ENCODE assay signal across 8 cellular contexts in the genomic region with DNA sequence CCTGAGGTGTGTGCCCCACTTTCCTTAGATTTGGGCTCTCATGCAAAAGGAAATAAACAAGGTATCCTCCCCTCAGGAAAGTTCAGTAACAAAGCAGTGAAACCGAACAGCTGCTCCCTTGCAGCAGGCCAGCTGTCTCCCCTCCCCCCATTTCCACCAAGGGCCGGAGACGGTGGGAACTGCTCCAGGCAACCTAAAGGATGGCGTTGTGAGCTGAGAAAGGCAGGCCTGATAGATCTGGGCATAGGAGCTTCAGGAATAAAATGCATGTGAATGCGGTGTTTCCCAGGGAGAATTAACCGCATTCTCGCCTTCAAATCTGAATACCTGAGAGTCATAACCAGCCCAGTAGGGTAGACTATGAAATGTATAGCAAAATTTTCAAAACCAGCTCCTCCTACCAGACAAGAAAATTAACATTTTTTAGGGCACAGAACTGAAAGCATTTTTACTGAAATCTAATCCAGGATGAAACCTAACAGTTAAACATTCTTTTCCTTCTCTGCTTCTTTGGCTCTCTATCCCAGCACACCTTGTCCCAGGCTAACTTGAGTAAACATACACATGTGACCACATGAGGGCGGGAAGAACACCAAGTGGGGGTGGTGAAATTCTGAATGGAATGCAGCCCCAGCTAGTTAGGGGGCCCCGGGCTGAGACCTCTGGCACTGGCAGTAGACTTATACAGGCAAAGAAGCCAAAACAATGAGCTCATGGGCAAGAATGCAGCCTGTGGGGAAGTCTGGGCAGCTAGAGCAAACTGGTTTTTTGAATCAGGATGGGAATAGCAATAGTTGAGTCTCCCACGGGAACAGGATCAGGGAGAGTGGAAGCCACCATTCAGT. TPM values are rescaled to one million over a fixed set of nuclear protein-coding genes. Genes with fewer than 3 reads are reported as not detected.
DNase-seq lines count a peak whose midpoint lies in the region; ATAC-seq and TF ChIP-seq lines count a peak whose summit lies in the region.

No MANE protein-coding gene starts in this region.

- ATAC-seq in GM19023 (IDR thresholded peaks at IDR 0.05; ENCODE audit: unreplicated experiment), result peak; percentile 22
- ATAC-seq in T-helper 17 cell, result peak; percentile 18
- ATAC-seq in left colon, result peak; percentile 58

- H3K27me3 ChIP-seq in BE2C, result no peaks in the 10 kb centered on the region
- H3K27me3 ChIP-seq in colonic mucosa, result no peaks in the 10 kb centered on the region

- peak overlapping the region; percentile 98 for H3K27ac ChIP-seq in colonic mucosa

- peak overlapping the region; percentile 94 for H3K4me3 Mint-ChIP-seq in T-helper 17 cell

- H3K36me3 Mint-ChIP-seq in T-helper 17 cell (ENCODE audit: low read depth), result peaks cover 7% of the 10 kb centered on the region

- no peak; the same call in 1 of the 2 replicates for TF ChIP-seq CTCF in BE2C (IDR thresholded peaks at IDR 0.05; ENCODE audit: low read depth, low read length)
- TF ChIP-seq CTCF in colonic mucosa (IDR thresholded peaks at IDR 0.05), result no peak

- DNase-seq in BE2C, result peak; percentile 85
- peak; percentile 28 for DNase-seq in KBM-7
- no peak for DNase-seq in T-helper 17 cell
- peak; percentile 83 for DNase-seq in colonic mucosa
- peak; percentile 78 to 90 for DNase-seq in left colon
- DNase-seq in stimulated activated CD4-positive, alpha-beta T cell treated with anti-CD3 and anti-CD28 coated beads, Interleukin-4, amount 100 ng/mL, for 1 hour, result peak; percentile 52
- no peak for DNase-seq in GM19240 (ENCODE audit: insufficient read length, low spot score)

- peaks cover 13% of the 10 kb centered on the region for H3K36me3 ChIP-seq in BE2C
- peaks cover 4% of the 10 kb centered on the region for H3K36me3 ChIP-seq in colonic mucosa

- intact Hi-C loops in colonic mucosa (cut with DNase I), result loop anchor here (10.0 kb wide), 1 partner anchor 357 kb away; a partner anchor contains a TSS
- intact Hi-C loops in left colon (cut with DNase I, micrococcal nuclease), result no loop called here

- peak overlapping the region; percentile 99 for H3K27ac Mint-ChIP-seq in T-helper 17 cell

- H3K9ac ChIP-seq in colonic mucosa (ENCODE audit: low read depth in 2 of 2, low read length in 2 of 2), result peak overlapping the region; percentile 13 to 75

- H3K4me3 ChIP-seq in BE2C (ENCODE audit: low read depth, low read length) (peak overlapping the region; percentile 28), colonic mucosa (no peak overlapping the region)

- H3K4me1 ChIP-seq in BE2C (peaks cover 30% of the 10 kb centered on the region), colonic mucosa (peaks cover 44% of the 10 kb centered on the region)

- in situ Hi-C loops in KBM-7 (cut with MboI; ENCODE audit: low pct_unique_long_range_greater_than_20kb, low sequenced_read_pairs), result no loop called here

- H3K27me3 Mint-ChIP-seq in T-helper 17 cell, result no peaks in the 10 kb centered on the region

- H3K4me1 Mint-ChIP-seq in T-helper 17 cell, result peaks cover 69% of the 10 kb centered on the region

- no peaks in the 10 kb centered on the region for H3K9me3 ChIP-seq in BE2C
- no peaks in the 10 kb centered on the region for H3K9me3 ChIP-seq in T-helper 17 cell (ENCODE audit: control insufficient read depth, low read length, poor library complexity, severe bottlenecking)
- H3K9me3 ChIP-seq in colonic mucosa, result no peaks in the 10 kb centered on the region

RNA-seq across cellular contexts. Expression of a gene that starts 11.5 kb away (rescaled TPM):
- 88.9 TPM for polyA plus RNA-seq in BE2C (2012; ENCODE audit: insufficient read depth, insufficient read length, low read depth)
- total RNA-seq in T-helper 17 cell (1,000 to 10,000 TPM in 1 of 2 donors, 100 to 1,000 TPM in 1; 776 to 1,091 TPM), colonic mucosa (100 to 1,000 TPM; 151 to 285 TPM), left colon (100 to 1,000 TPM; 263 TPM)

RNA-seq across cellular contexts. Expression of a gene that starts 18.7 kb away (rescaled TPM):
- 2.2 TPM for polyA plus RNA-seq in BE2C (2012; ENCODE audit: insufficient read depth, insufficient read length, low read depth)
- total RNA-seq in T-helper 17 cell, result 1 to 10 TPM in 1 of 2 donors, under 1 TPM in 1; 0.39 to 1.6 TPM
- total RNA-seq in colonic mucosa, result 1 to 10 TPM; 4.9 to 6.3 TPM
- 1 to 10 TPM; 6.9 to 9.5 TPM for total RNA-seq in left colon

RNA-seq across cellular contexts. Expression of a gene that starts 52.4 kb away (rescaled TPM):
- polyA plus RNA-seq in BE2C (2012; ENCODE audit: insufficient read depth, insufficient read length, low read depth), result not detected
- 1 to 10 TPM in 1 of 2 donors, not detected in 1; 1.1 TPM for total RNA-seq in T-helper 17 cell
- total RNA-seq in colonic mucosa, result not detected
- total RNA-seq in left colon, result not detected

Comparison
In these comparisons a context has a peak if more than half of its experiments do, and no peak if none do; other contexts are left out.
1. DNase-seq: peak in BE2C (single experiment), KBM-7 (single experiment), colonic mucosa (single experiment), left colon (2 of 2) and stimulated activated CD4-positive, alpha-beta T cell treated with anti-CD3 and anti-CD28 coated beads, Interleukin-4, amount 100 ng/mL, for 1 hour (single experiment); none in T-helper 17 cell (0 of 3) and GM19240 (single experiment).
2. Peak in every context shown above with its lines, with median percentiles within 50 percentile points of each other: ATAC-seq.